ENCODE assay signal across 1 cellular context in the genomic region with DNA sequence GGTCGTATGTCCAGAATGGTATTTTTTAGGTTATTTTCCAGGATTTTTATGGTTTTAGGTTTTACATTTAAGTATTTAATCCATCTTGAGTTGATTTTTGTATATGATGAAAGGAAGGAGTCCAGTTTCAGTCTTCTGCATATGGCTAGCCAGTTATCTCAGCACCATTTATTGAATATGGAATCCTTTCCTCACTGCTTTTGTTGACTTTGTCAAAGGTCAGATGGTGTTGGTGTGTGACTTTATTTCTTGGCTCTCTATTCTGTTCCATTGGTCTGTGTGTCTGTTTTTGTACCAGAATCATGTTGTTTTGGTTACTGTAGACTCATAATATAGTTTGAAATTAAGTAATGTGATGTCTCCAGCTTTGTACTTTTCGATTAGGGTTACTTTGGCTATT.
A peak's percentile ranks its signal among the peaks of the same experiment; 100 is the strongest.
TF ChIP-seq lines count a peak whose summit lies in the region.

No MANE protein-coding gene starts in this region.

TF ChIP-seq in liver, 16 proteins besides CTCF, POLR2A, EP300 and RAD21 (continued from another document):
- peak; percentile 43 for TF ChIP-seq FOXA2 (IDR thresholded peaks at IDR 0.05)
- TF ChIP-seq, protein P1, sequence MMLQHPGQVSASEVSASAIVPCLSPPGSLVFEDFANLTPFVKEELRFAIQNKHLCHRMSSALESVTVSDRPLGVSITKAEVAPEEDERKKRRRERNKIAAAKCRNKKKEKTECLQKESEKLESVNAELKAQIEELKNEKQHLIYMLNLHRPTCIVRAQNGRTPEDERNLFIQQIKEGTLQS (IDR thresholded peaks at IDR 0.05): no peak
- no peak for TF ChIP-seq GABPA (IDR thresholded peaks at IDR 0.05 in 1 of 2, conservative IDR thresholded peaks at IDR 0.05 in 1 of 2)
- peak in 1 of 2 donors; percentile 10 for TF ChIP-seq EGR1 (IDR thresholded peaks at IDR 0.05; ENCODE audit: low read depth in 2 of 2)
- TF ChIP-seq, protein P2, sequence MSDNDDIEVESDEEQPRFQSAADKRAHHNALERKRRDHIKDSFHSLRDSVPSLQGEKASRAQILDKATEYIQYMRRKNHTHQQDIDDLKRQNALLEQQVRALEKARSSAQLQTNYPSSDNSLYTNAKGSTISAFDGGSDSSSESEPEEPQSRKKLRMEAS (IDR thresholded peaks at IDR 0.05): no peak
